Comparison of ENCODE assay signal across 19 cellular contexts in the genomic region with DNA sequence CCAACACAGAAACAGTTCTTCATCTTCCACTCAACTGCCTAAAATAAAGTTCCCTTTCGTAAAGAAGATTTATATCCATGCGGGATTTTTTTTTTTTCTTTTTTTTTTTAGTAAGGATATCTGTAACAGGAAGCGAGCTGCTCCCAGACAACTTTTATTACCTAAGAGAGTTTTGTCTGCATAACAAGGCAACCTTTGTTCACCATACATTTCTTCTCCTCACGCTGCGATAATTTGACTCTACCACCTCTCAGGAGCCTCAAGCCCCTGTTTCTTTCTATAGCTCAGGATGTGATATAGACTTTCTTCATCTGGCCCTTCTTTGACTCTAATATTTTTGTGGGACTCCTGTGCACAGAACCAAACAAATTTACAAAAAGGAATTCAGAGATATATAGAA.
DNase-seq lines count a peak whose midpoint lies in the region; ATAC-seq, FAIRE-seq and TF ChIP-seq lines count a peak whose summit lies in the region.
"Had no signal": no experiment of that assay in that cellular context is flagged by ENCODE, and none has a peak within 500 bp of the region (broad histone marks: within the 10 kb centered on the region; RNA-seq: fewer than 3 reads in every experiment).

No MANE protein-coding gene starts in this region.

- no peak for FAIRE-seq in small intestine (lab: Jason Lieb, UNC)
- no peak for FAIRE-seq in urothelium cell line (lab: Jason Lieb, UNC)
- FAIRE-seq: A204.1, GM19239, HepG2 had no signal

- peak overlapping the region; percentile 42 to 50 for H3K4me3 ChIP-seq in mucosa of rectum (ENCODE audit: low read length in 2 of 2)
- no peak overlapping the region for H3K4me3 ChIP-seq in small intestine (ENCODE audit: low read depth in 1 of 2, low read length in 2 of 2)
- H3K4me3 ChIP-seq: GM23248 had no signal

- H3K27ac Mint-ChIP-seq in glutamatergic neuron (ENCODE audit: unreplicated experiment) = peak overlapping the region; percentile 10
- no peak overlapping the region for H3K27ac Mint-ChIP-seq in natural killer cell
- H3K27ac Mint-ChIP-seq: CD4-positive, CD25-positive, alpha-beta regulatory T cell had no signal

- H3K27ac ChIP-seq in mucosa of rectum (ENCODE audit: low read depth in 2 of 2, low read length in 2 of 2) (peak overlapping the region; percentile 30 to 58), small intestine (ENCODE audit: low read depth in 1 of 2, low read length in 1 of 2) (peak overlapping the region in 1 of 2 donors; percentile 1)
- H3K27ac ChIP-seq: GM23248 had no signal

- H3K36me3 ChIP-seq in mucosa of rectum (ENCODE audit: control insufficient read depth in 2 of 2, insufficient read depth in 2 of 2, low read length in 2 of 2) (no peaks in the 10 kb centered on the region), small intestine (ENCODE audit: control insufficient read depth in 2 of 2, insufficient read depth in 2 of 2, low read length in 2 of 2) (no peaks in the 10 kb centered on the region)
- H3K36me3 ChIP-seq: BE2C had no signal

- intact Hi-C loops in natural killer cell (cut with micrococcal nuclease) = no loop called here

- H3K9me3 ChIP-seq in mucosa of rectum (ENCODE audit: control insufficient read depth in 2 of 2, low read length in 2 of 2) (no peaks in the 10 kb centered on the region), small intestine (ENCODE audit: control insufficient read depth, low read depth) (no peaks in the 10 kb centered on the region)
- H3K9me3 ChIP-seq: BE2C had no signal

- no peak overlapping the region for H3K9ac ChIP-seq in mucosa of rectum (ENCODE audit: low read depth in 1 of 2, low read length in 2 of 2)
- H3K9ac ChIP-seq: GM23248 had no signal

- H3K4me1 Mint-ChIP-seq in glutamatergic neuron (ENCODE audit: low read depth, unreplicated experiment) (peaks cover 3% of the 10 kb centered on the region), natural killer cell (no peaks in the 10 kb centered on the region)
- H3K4me1 Mint-ChIP-seq: CD4-positive, CD25-positive, alpha-beta regulatory T cell had no signal

- H3K36me3 Mint-ChIP-seq in glutamatergic neuron (ENCODE audit: unreplicated experiment) (no peaks in the 10 kb centered on the region), natural killer cell (no peaks in the 10 kb centered on the region)
- H3K36me3 Mint-ChIP-seq: CD4-positive, CD25-positive, alpha-beta regulatory T cell had no signal

- H3K27me3 Mint-ChIP-seq in glutamatergic neuron (ENCODE audit: unreplicated experiment) = no peaks in the 10 kb centered on the region
- H3K27me3 Mint-ChIP-seq in natural killer cell (ENCODE audit: low read depth in 2 of 2) = no peaks in the 10 kb centered on the region
- H3K27me3 Mint-ChIP-seq: CD4-positive, CD25-positive, alpha-beta regulatory T cell had no signal

- no peak for ATAC-seq in natural killer cell
- ATAC-seq: Panc1 had no signal

- WGBS in small intestine, 3 donors = 22 to 46% (median 24%) methylated on average over 5 of the region's 5 CpGs

- no peaks in the 10 kb centered on the region for H3K27me3 ChIP-seq in mucosa of rectum (ENCODE audit: control insufficient read depth in 2 of 2, insufficient read depth in 2 of 2, low read length in 2 of 2)
- no peaks in the 10 kb centered on the region for H3K27me3 ChIP-seq in small intestine (ENCODE audit: control insufficient read depth in 2 of 2, insufficient read depth in 2 of 2, low read length in 2 of 2)
- H3K27me3 ChIP-seq: BE2C had no signal

- no peak overlapping the region for H3K4me3 Mint-ChIP-seq in glutamatergic neuron (ENCODE audit: unreplicated experiment)
- H3K4me3 Mint-ChIP-seq in natural killer cell = no peak overlapping the region
- H3K4me3 Mint-ChIP-seq: CD4-positive, CD25-positive, alpha-beta regulatory T cell had no signal

- TF ChIP-seq CTCF in glutamatergic neuron (IDR thresholded peaks at IDR 0.05; ENCODE audit: partially characterized antibody, unreplicated experiment) (no peak), natural killer cell (IDR thresholded peaks at IDR 0.05) (no peak)

- H3K9me3 Mint-ChIP-seq in glutamatergic neuron (ENCODE audit: unreplicated experiment) (peaks cover 3% of the 10 kb centered on the region), natural killer cell (peaks cover 10 to 26% of the 10 kb centered on the region in 2 donors)

- H3K4me1 ChIP-seq in mucosa of rectum (ENCODE audit: control insufficient read depth in 2 of 2, insufficient read depth in 2 of 2, low read length in 2 of 2) = peaks cover 0 to 8% of the 10 kb centered on the region in 2 donors
- peaks cover 0 to 2% of the 10 kb centered on the region in 2 donors for H3K4me1 ChIP-seq in small intestine (ENCODE audit: control insufficient read depth in 2 of 2, insufficient read depth in 1 of 2, low read depth in 1 of 2, low read length in 1 of 2)

- peak; percentile 82 for DNase-seq in HT-29 (ENCODE audit: low spot score)
- no peak for DNase-seq in glutamatergic neuron
- peak; percentile 34 for DNase-seq in small intestine
- no peak for DNase-seq in NCI-H2196 treated with DMSO at 0.1 percent for 48 hours (lab: John Stamatoyannopoulos, UW; ENCODE audit: unreplicated experiment)
- no peak for DNase-seq in urothelium cell line (ENCODE audit: low spot score)
- DNase-seq in natural killer cell = no peak
- DNase-seq: CD4-positive, CD25-positive, alpha-beta regulatory T cell; DMS153; GF-D8; GM23248; KBM-7; NCI-H1105; NCI-H2081 had no signal

Comparison
In these comparisons a context has a peak if more than half of its experiments do, and no peak if none do; other contexts are left out.
1. DNase-seq: peak in HT-29 (single experiment) and small intestine (single experiment); none in glutamatergic neuron (single experiment), NCI-H2196 treated with DMSO at 0.1 percent for 48 hours (single experiment), urothelium cell line (single experiment) and natural killer cell (single experiment).
2. H3K4me3 ChIP-seq: peak in mucosa of rectum (2 of 2); none in small intestine (0 of 2).